In the genomic region with DNA sequence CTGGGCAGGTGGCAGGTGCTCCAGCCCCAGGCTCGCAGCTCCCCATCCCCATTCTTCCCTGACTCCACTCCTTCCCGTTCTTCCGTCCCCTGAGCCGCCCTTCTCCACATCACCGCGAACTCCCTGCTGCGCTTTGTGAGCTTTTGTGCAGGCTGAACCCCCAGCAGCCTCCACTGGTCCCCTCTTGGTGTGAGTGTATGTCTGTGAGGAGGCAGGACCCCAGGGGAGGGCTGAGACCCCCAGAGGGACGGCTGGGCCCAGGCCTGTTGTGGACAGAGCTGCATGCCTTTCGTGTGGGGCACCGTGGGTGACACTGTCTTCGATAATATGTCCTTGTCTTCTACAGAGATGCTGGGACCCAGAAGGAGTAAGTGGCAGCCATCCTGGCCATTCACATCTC, we compare ENCODE assay signal across 1 cellular context.
A peak's percentile ranks its signal among the peaks of the same experiment; 100 is the strongest.
TF ChIP-seq lines count a peak whose summit lies in the region.

No MANE protein-coding gene starts in this region.

TF ChIP-seq in HepG2, 621 proteins besides CTCF, POLR2A, EP300 and RAD21:
- TF ChIP-seq, protein P1, sequence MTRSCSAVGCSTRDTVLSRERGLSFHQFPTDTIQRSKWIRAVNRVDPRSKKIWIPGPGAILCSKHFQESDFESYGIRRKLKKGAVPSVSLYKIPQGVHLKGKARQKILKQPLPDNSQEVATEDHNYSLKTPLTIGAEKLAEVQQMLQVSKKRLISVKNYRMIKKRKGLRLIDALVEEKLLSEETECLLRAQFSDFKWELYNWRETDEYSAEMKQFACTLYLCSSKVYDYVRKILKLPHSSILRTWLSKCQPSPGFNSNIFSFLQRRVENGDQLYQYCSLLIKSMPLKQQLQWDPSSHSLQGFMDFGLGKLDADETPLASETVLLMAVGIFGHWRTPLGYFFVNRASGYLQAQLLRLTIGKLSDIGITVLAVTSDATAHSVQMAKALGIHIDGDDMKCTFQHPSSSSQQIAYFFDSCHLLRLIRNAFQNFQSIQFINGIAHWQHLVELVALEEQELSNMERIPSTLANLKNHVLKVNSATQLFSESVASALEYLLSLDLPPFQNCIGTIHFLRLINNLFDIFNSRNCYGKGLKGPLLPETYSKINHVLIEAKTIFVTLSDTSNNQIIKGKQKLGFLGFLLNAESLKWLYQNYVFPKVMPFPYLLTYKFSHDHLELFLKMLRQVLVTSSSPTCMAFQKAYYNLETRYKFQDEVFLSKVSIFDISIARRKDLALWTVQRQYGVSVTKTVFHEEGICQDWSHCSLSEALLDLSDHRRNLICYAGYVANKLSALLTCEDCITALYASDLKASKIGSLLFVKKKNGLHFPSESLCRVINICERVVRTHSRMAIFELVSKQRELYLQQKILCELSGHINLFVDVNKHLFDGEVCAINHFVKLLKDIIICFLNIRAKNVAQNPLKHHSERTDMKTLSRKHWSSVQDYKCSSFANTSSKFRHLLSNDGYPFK (CRISPR knock-in tag; IDR thresholded peaks at IDR 0.05; ENCODE audit: borderline replicate concordance), result peak; percentile 41; the same call in 1 of the 2 replicates
- TF ChIP-seq CAMTA2 (CRISPR knock-in tag; IDR thresholded peaks at IDR 0.05; ENCODE audit: borderline replicate concordance), result no peak
- 0 out of 2 replicates have a peak, but pooled peaks have one; percentile 16 for TF ChIP-seq SP4 (CRISPR knock-in tag; IDR thresholded peaks at IDR 0.05)
- TF ChIP-seq E2F5 (CRISPR knock-in tag; conservative IDR thresholded peaks at IDR 0.05), result no peak
- TF ChIP-seq TP53 (CRISPR knock-in tag; conservative IDR thresholded peaks at IDR 0.05), result peak; percentile 35; the same call in 1 of the 2 replicates
- no peak for TF ChIP-seq KMT2A (CRISPR knock-in tag; IDR thresholded peaks at IDR 0.05)
- 0 out of 2 replicates have a peak, but pooled peaks have one; percentile 22 for TF ChIP-seq ZNF766 (CRISPR knock-in tag; IDR thresholded peaks at IDR 0.05; ENCODE audit: borderline replicate concordance)
- 0 out of 2 replicates have a peak, but pooled peaks have one; percentile 16 for TF ChIP-seq SALL2 (CRISPR knock-in tag; IDR thresholded peaks at IDR 0.05)
- TF ChIP-seq IRF9 (CRISPR knock-in tag; IDR thresholded peaks at IDR 0.05; ENCODE audit: borderline replicate concordance), result 0 out of 2 replicates have a peak, but pooled peaks have one; percentile 21
- 0 out of 2 replicates have a peak, but pooled peaks have one; percentile 37 for TF ChIP-seq ZBTB4 (CRISPR knock-in tag; IDR thresholded peaks at IDR 0.05; ENCODE audit: borderline replicate concordance)
- TF ChIP-seq BRD4 (CRISPR knock-in tag; IDR thresholded peaks at IDR 0.05), result 0 out of 2 replicates have a peak, but pooled peaks have one; percentile 39
- TF ChIP-seq HNF4A (CRISPR knock-in tag; IDR thresholded peaks at IDR 0.05), result 0 out of 2 replicates have a peak, but pooled peaks have one; percentile 25
- TF ChIP-seq ZNF414 (CRISPR knock-in tag; IDR thresholded peaks at IDR 0.05), result no peak
- 0 out of 2 replicates have a peak, but pooled peaks have one; percentile 13 for TF ChIP-seq ISL2 (CRISPR knock-in tag; IDR thresholded peaks at IDR 0.05)
- no peak for TF ChIP-seq EHMT2 (IDR thresholded peaks at IDR 0.05; ENCODE audit: borderline replicate concordance, low read depth, low read length)
- no peak for TF ChIP-seq ZFP41 (CRISPR knock-in tag; IDR thresholded peaks at IDR 0.05; ENCODE audit: borderline replicate concordance)
- TF ChIP-seq ZBTB38 (CRISPR knock-in tag; IDR thresholded peaks at IDR 0.05), result peak; percentile 39; the same call in 1 of the 2 replicates
- TF ChIP-seq HOXA3 (CRISPR knock-in tag; IDR thresholded peaks at IDR 0.05), result no peak
- TF ChIP-seq, protein P2, sequence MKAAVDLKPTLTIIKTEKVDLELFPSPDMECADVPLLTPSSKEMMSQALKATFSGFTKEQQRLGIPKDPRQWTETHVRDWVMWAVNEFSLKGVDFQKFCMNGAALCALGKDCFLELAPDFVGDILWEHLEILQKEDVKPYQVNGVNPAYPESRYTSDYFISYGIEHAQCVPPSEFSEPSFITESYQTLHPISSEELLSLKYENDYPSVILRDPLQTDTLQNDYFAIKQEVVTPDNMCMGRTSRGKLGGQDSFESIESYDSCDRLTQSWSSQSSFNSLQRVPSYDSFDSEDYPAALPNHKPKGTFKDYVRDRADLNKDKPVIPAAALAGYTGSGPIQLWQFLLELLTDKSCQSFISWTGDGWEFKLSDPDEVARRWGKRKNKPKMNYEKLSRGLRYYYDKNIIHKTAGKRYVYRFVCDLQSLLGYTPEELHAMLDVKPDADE (CRISPR knock-in tag; IDR thresholded peaks at IDR 0.05), result 0 out of 2 replicates have a peak, but pooled peaks have one; percentile 34
- no peak for TF ChIP-seq PHB2 (IDR thresholded peaks at IDR 0.05; ENCODE audit: partially characterized antibody)
- peak; percentile 15 for TF ChIP-seq ZNF407 (CRISPR knock-in tag; IDR thresholded peaks at IDR 0.05; ENCODE audit: not compliant biosample characterization)
- 0 out of 2 replicates have a peak, but pooled peaks have one; percentile 1 for TF ChIP-seq CSRNP1 (CRISPR knock-in tag; IDR thresholded peaks at IDR 0.05)
- peak; percentile 38; the same call in 1 of the 2 replicates for TF ChIP-seq MED13 (CRISPR knock-in tag; IDR thresholded peaks at IDR 0.05)
